ENCODE assay signal across 2 cellular contexts in genomic region chr11:64323373-64323772, GRCh38.
TF ChIP-seq lines count a peak whose summit lies in the region.

No MANE protein-coding gene starts in this region.

TF ChIP-seq in HCT116, 20 proteins besides CTCF, POLR2A, EP300 and RAD21:
- TF ChIP-seq POLR2AphosphoS5 (IDR thresholded peaks at IDR 0.05; ENCODE audit: low read depth, low read length) (0 out of 2 replicates have a peak, but pooled peaks have one; percentile 21), FOSL1 (IDR thresholded peaks at IDR 0.05; ENCODE audit: low read depth) (no peak), ZNF274 (IDR thresholded peaks at IDR 0.05; ENCODE audit: low read depth, low read length) (no peak)

TF ChIP-seq in WTC11, 78 proteins besides CTCF, POLR2A, EP300 and RAD21:
- TF ChIP-seq SMAD4 (CRISPR knock-in tag; IDR thresholded peaks at IDR 0.05) (no peak), ETV6 (CRISPR knock-in tag; IDR thresholded peaks at IDR 0.05) (no peak), SP1 (CRISPR knock-in tag; conservative IDR thresholded peaks at IDR 0.05) (no peak), OVOL2 (CRISPR knock-in tag; IDR thresholded peaks at IDR 0.05; ENCODE audit: borderline replicate concordance) (no peak), IRF1 (CRISPR knock-in tag; IDR thresholded peaks at IDR 0.05) (no peak), CDX4 (CRISPR knock-in tag; IDR thresholded peaks at IDR 0.05; ENCODE audit: borderline replicate concordance) (no peak), FOXJ3 (CRISPR knock-in tag; IDR thresholded peaks at IDR 0.05; ENCODE audit: borderline replicate concordance) (no peak), ZNF423 (CRISPR knock-in tag; IDR thresholded peaks at IDR 0.05) (no peak), ZNF425 (CRISPR knock-in tag; conservative IDR thresholded peaks at IDR 0.05) (no peak), MAX (CRISPR knock-in tag; IDR thresholded peaks at IDR 0.05) (no peak), RELA (CRISPR knock-in tag; IDR thresholded peaks at IDR 0.05; ENCODE audit: borderline replicate concordance) (no peak), ESRRA (CRISPR knock-in tag; IDR thresholded peaks at IDR 0.05; ENCODE audit: borderline replicate concordance) (no peak), CREB1 (CRISPR knock-in tag; IDR thresholded peaks at IDR 0.05) (no peak), TP53 (CRISPR knock-in tag; IDR thresholded peaks at IDR 0.05) (no peak), SMAD3 (CRISPR knock-in tag; IDR thresholded peaks at IDR 0.05; ENCODE audit: borderline replicate concordance) (no peak), ZBTB43 (CRISPR knock-in tag; IDR thresholded peaks at IDR 0.05) (no peak), GRHL2 (CRISPR knock-in tag; IDR thresholded peaks at IDR 0.05; ENCODE audit: insufficient replicate concordance, severe bottlenecking) (no peak), ZNF263 (CRISPR knock-in tag; IDR thresholded peaks at IDR 0.05; ENCODE audit: low read depth) (no peak), ZNF232 (CRISPR knock-in tag; IDR thresholded peaks at IDR 0.05) (no peak)
